23 cellular contexts compared by ENCODE assay signal in the genomic region with DNA sequence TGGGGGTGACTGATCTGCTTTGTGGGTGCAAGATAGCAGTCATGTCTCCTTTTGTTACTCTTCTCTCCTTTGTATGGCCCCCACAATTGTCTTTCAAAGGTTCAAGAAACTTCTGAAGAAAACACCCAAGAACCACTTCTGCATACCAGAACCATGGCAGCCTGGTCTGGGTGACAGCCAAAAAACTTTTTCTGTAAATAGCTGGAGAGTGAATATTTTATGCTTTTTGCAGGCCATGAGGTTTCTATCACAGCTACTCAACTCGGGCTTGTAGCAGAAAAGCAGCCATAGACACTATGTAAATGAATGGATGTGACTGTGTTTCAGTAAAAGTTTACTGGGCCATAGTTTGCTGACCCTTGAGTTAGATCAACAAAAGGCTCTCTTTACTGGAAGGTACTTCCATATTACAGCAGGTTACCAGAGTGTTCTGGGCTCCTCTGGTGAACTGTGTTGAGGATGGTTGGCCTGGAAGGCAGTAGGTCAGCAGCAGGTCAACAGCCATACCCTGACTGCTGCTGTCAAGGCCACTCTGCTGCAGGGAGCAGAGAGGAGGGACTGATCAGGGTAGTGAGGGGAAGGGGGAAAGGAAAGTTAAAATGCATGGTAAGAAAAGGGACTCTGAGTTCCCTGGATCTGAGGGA.
DNase-seq lines count a peak whose midpoint lies in the region; ATAC-seq and TF ChIP-seq lines count a peak whose summit lies in the region.
"Had no signal": no experiment of that assay in that cellular context is flagged by ENCODE, and none has a peak within 500 bp of the region (broad histone marks: within the 10 kb centered on the region; RNA-seq: fewer than 3 reads in every experiment).

No MANE protein-coding gene starts in this region.

- no peak overlapping the region for H3K4ac ChIP-seq in mesenchymal stem cell (ENCODE audit: low read depth in 1 of 2, low read length in 2 of 2)

- H3K79me1 ChIP-seq in mesenchymal stem cell (replicated peaks; ENCODE audit: low read length, poor library complexity, severe bottlenecking), result no peaks in the 10 kb centered on the region

- H3K36me3 ChIP-seq in fibroblast of lung (ENCODE audit: control insufficient read depth, insufficient read depth, low read length) (no peaks in the 10 kb centered on the region), mesenchymal stem cell (ENCODE audit: control insufficient read depth in 1 of 2, insufficient read depth in 2 of 2, low read depth in 1 of 2, low read length in 2 of 2) (no peaks in the 10 kb centered on the region)
- H3K36me3 ChIP-seq: BLaER1, MG63, stomach, upper lobe of left lung had no signal

- POLR2A ChIA-PET in T-cell (lab: Charles Lee), result no interaction called here

- H3K36me3 Mint-ChIP-seq in T-cell, result no peaks in the 10 kb centered on the region

- H3K4me3 ChIP-seq in fibroblast of lung (replicated peaks in 1 of 4; ENCODE audit: control extremely low read depth in 1 of 4, insufficient read depth in 1 of 4, low read depth in 3 of 4, low read length in 4 of 4) (no peak overlapping the region), mesenchymal stem cell (ENCODE audit: insufficient read depth in 1 of 2, low read depth in 1 of 2, low read length in 2 of 2) (peak overlapping the region in 1 of 2 experiments; percentile 11)
- H3K4me3 ChIP-seq: BLaER1, MG63, PC-9, stomach, upper lobe of left lung had no signal

- no peak for ATAC-seq in T-cell (replicated peaks in 1 of 4)
- ATAC-seq: left colon had no signal

- H2BK5ac ChIP-seq in mesenchymal stem cell (ENCODE audit: low read depth, low read length, poor library complexity, severe bottlenecking), result no peak overlapping the region

- H3K79me2 ChIP-seq in fibroblast of lung (ENCODE audit: control insufficient read depth, insufficient read depth, low read length), result no peaks in the 10 kb centered on the region

- H3K27ac Mint-ChIP-seq in T-cell, result no peak overlapping the region
- H3K27ac Mint-ChIP-seq: activated CD4-positive, alpha-beta T cell treated with anti-CD3 and anti-CD28 coated beads, Interleukin-2, amount 10 ng/mL, durations not matched to agents 7 days and 5 days had no signal

- no peaks in the 10 kb centered on the region for H3K9me3 Mint-ChIP-seq in T-cell
- H3K9me3 Mint-ChIP-seq: activated CD4-positive, alpha-beta T cell treated with anti-CD3 and anti-CD28 coated beads, Interleukin-2, amount 10 ng/mL, durations not matched to agents 7 days and 5 days had no signal

- H4K20me1 ChIP-seq in fibroblast of lung (ENCODE audit: control insufficient read depth, extremely low read depth, insufficient read depth, low read length), result no peaks in the 10 kb centered on the region
- H4K20me1 ChIP-seq: BLaER1 had no signal

- CTCF ChIA-PET in T-cell (lab: Charles Lee), result no interaction called here

- no peak overlapping the region for H3K9ac ChIP-seq in fibroblast of lung (ENCODE audit: insufficient read depth, low read length)
- H3K9ac ChIP-seq in mesenchymal stem cell (ENCODE audit: low read length), result no peak overlapping the region
- H3K9ac ChIP-seq: BLaER1 had no signal

- H4K8ac ChIP-seq in mesenchymal stem cell (ENCODE audit: low read length), result peak overlapping the region; percentile 91

- peaks cover 17% of the 10 kb centered on the region for H3K4me1 ChIP-seq in fibroblast of lung (ENCODE audit: control insufficient read depth, extremely low read depth, insufficient read depth, low read length)
- peaks cover 5% of the 10 kb centered on the region for H3K4me1 ChIP-seq in mesenchymal stem cell (ENCODE audit: control insufficient read depth, insufficient read depth, low read depth, low read length)
- H3K4me1 ChIP-seq: BLaER1 had no signal

- H4K91ac ChIP-seq in mesenchymal stem cell (ENCODE audit: low read length), result peak overlapping the region; percentile 91

- H3K27ac ChIP-seq in fibroblast of lung (ENCODE audit: insufficient read depth, low read length) (no peak overlapping the region), mesenchymal stem cell (ENCODE audit: low read length, poor library complexity, severe bottlenecking) (no peak overlapping the region)
- H3K27ac ChIP-seq: 22Rv1, BLaER1, PC-9, upper lobe of left lung had no signal

- no peak overlapping the region for H2AK5ac ChIP-seq in mesenchymal stem cell (ENCODE audit: low read length, severe bottlenecking)

- peak overlapping the region; percentile 58 for H2BK15ac ChIP-seq in mesenchymal stem cell (ENCODE audit: low read depth, poor library complexity, severe bottlenecking)

- H2BK120ac ChIP-seq in mesenchymal stem cell (ENCODE audit: low read depth, low read length), result no peak overlapping the region

- H3K14ac ChIP-seq in mesenchymal stem cell (ENCODE audit: low read length in 2 of 2), result peak overlapping the region in 1 of 2 experiments; percentile 26

- H3K4me2 ChIP-seq in fibroblast of lung (ENCODE audit: extremely low read depth, insufficient read depth, low read length), result no peak overlapping the region
- no peak overlapping the region for H3K4me2 ChIP-seq in mesenchymal stem cell (ENCODE audit: low read length, poor library complexity, severe bottlenecking)
- H3K4me2 ChIP-seq: BLaER1, PC-9 had no signal

- H3K4me3 Mint-ChIP-seq in T-cell, result no peak overlapping the region
- H3K4me3 Mint-ChIP-seq: activated CD4-positive, alpha-beta T cell treated with anti-CD3 and anti-CD28 coated beads, Interleukin-2, amount 10 ng/mL, durations not matched to agents 7 days and 5 days had no signal

- H3K9me3 ChIP-seq in fibroblast of lung (ENCODE audit: control insufficient read depth, insufficient read depth, low read depth, low read length), result no peaks in the 10 kb centered on the region
- H3K9me3 ChIP-seq in mesenchymal stem cell (ENCODE audit: control insufficient read depth, low read length), result no peaks in the 10 kb centered on the region
- H3K9me3 ChIP-seq: MG63, stomach, upper lobe of left lung had no signal

- DNase-seq in AG08395 (ENCODE audit: low spot score) (peak; percentile 59), MV-4-11 (lab: John Stamatoyannopoulos, UW) (peak; percentile 32), fibroblast of lung (ENCODE audit: low read depth in 2 of 2) (peak; percentile 68 to 73), mesenchymal stem cell (peak; percentile 41), T-cell (no peak), cerebellar nuclear complex (lab: John Stamatoyannopoulos, UW) (no peak), NCI-H2081 treated with DMSO at 0.1 percent for 48 hours (lab: John Stamatoyannopoulos, UW) (no peak), SW 1271 (lab: John Stamatoyannopoulos, UW) (no peak)
- DNase-seq: activated CD4-positive, alpha-beta T cell treated with anti-CD3 and anti-CD28 coated beads, Interleukin-2, amount 10 ng/mL, durations not matched to agents 7 days and 5 days; activated CD8-positive, alpha-beta memory T cell treated with anti-CD3 and anti-CD28 coated beads, Interleukin-2, amount 50 U/mL, for 48 hours; activated effector memory CD4-positive, alpha-beta T cell treated with anti-CD3 and anti-CD28 coated beads, Interleukin-2, amount 50 U/mL, for 16 hours; central memory CD4-positive, alpha-beta T cell; glutamatergic neuron; left colon; MG63; NCI-H146; NCI-H2227 treated with DMSO at 0.1 percent for 48 hours; PC-9; SHP77 treated with DMSO at 0.1 percent for 48 hours; stomach; upper lobe of left lung had no signal

- H2AFZ ChIP-seq in fibroblast of lung (ENCODE audit: low read length) (peak overlapping the region; percentile 12), mesenchymal stem cell (ENCODE audit: low read depth, low read length) (no peak overlapping the region)
- H2AFZ ChIP-seq: PC-9 had no signal

- TF ChIP-seq CTCF in fibroblast of lung (conservative IDR thresholded peaks at IDR 0.05 in 1 of 2, IDR thresholded peaks at IDR 0.05 in 1 of 2; ENCODE audit: low read depth in 1 of 2, low read length in 2 of 2), result no peak

- peak overlapping the region; percentile 66 to 89 for H3K18ac ChIP-seq in mesenchymal stem cell (ENCODE audit: low read depth in 1 of 2, low read length in 2 of 2)

- WGBS in mesenchymal stem cell, result 65% methylated on average over 1 of the region's 1 CpG

- H3K27me3 ChIP-seq in fibroblast of lung (ENCODE audit: control insufficient read depth, insufficient read depth, low read length) (no peaks in the 10 kb centered on the region), mesenchymal stem cell (ENCODE audit: control insufficient read depth in 1 of 2, insufficient read depth in 1 of 2, low read length in 2 of 2) (no peaks in the 10 kb centered on the region)
- H3K27me3 ChIP-seq: BLaER1, MG63, stomach, upper lobe of left lung had no signal

- H3K23ac ChIP-seq in mesenchymal stem cell (ENCODE audit: low read length in 2 of 2), result no peak overlapping the region

- no peaks in the 10 kb centered on the region for H3K4me1 Mint-ChIP-seq in T-cell

- peak overlapping the region; percentile 86 to 92 for H2BK12ac ChIP-seq in mesenchymal stem cell (ENCODE audit: low read length in 2 of 2)

- peaks cover 0 to 3% of the 10 kb centered on the region in 2 donors for H3K27me3 Mint-ChIP-seq in T-cell

Comparison
In these comparisons a context has a peak if more than half of its experiments do, and no peak if none do; other contexts are left out.
1. DNase-seq: peak in AG08395 (single experiment), MV-4-11 (single experiment), fibroblast of lung (2 of 2) and mesenchymal stem cell (single experiment); none in T-cell (0 of 34), cerebellar nuclear complex (0 of 2), NCI-H2081 treated with DMSO at 0.1 percent for 48 hours (single experiment) and SW 1271 (0 of 2).